In genomic region chr20:20744170-20744725, GRCh38 we compare ENCODE assay signal across 8 cellular contexts. TPM values are rescaled to one million over a fixed set of nuclear protein-coding genes. Genes with fewer than 3 reads are reported as not detected.
A peak's percentile ranks its signal among the peaks of the same experiment; 100 is the strongest.
DNase-seq lines count a peak whose midpoint lies in the region; ATAC-seq and TF ChIP-seq lines count a peak whose summit lies in the region.

No MANE protein-coding gene starts in this region.

- 28 to 42% (median 34%) methylated on average over 5 of the region's 5 CpGs for WGBS in stomach, 5 donors

- TF ChIP-seq CTCF in stomach (IDR thresholded peaks at IDR 0.05) = no peak

- H3K9me3 Mint-ChIP-seq in activated naive CD8-positive, alpha-beta T cell treated with anti-CD3 and anti-CD28 coated beads for 36 hours = peaks cover 7% of the 10 kb centered on the region

- H3K9ac ChIP-seq in SK-N-MC (ENCODE audit: insufficient read length) = no peak overlapping the region

- TF ChIP-seq EP300 in stomach (IDR thresholded peaks at IDR 0.05) = no peak

- peaks cover 37 to 51% (median 45%) of the 10 kb centered on the region in 4 donors for H3K4me1 ChIP-seq in stomach

- H3K9me3 ChIP-seq in SK-N-MC (ENCODE audit: low read depth, low read length) = no peaks in the 10 kb centered on the region
- H3K9me3 ChIP-seq in stomach = peaks cover 0 to 12% (median 3%) of the 10 kb centered on the region in 4 donors

- intact Hi-C loops in stomach (cut with DNase I; ENCODE audit: low total_unique reads) = no loop called here

- H3K27ac ChIP-seq in SK-N-MC = peak overlapping the region; percentile 75
- peak overlapping the region; percentile 49 to 86 (median 74) for H3K27ac ChIP-seq in stomach

- TF ChIP-seq POLR2A in stomach (IDR thresholded peaks at IDR 0.05) = no peak

- H3K27me3 Mint-ChIP-seq in activated naive CD8-positive, alpha-beta T cell treated with anti-CD3 and anti-CD28 coated beads for 36 hours = peaks cover 4% of the 10 kb centered on the region

- peaks cover 2% of the 10 kb centered on the region for H3K36me3 Mint-ChIP-seq in activated naive CD8-positive, alpha-beta T cell treated with anti-CD3 and anti-CD28 coated beads for 36 hours

- H3K36me3 ChIP-seq in SK-N-MC (ENCODE audit: insufficient read depth, low read length) (no peaks in the 10 kb centered on the region), stomach (no peaks in the 10 kb centered on the region)

- no peak for ATAC-seq in HG03025 (IDR thresholded peaks at IDR 0.05; ENCODE audit: low FRiP score, unreplicated experiment)

- H3K4me3 ChIP-seq in SK-N-MC (peak overlapping the region; percentile 67), stomach (peak overlapping the region in 1 of 4 donors; percentile 20)

- H3K4me3 Mint-ChIP-seq in activated naive CD8-positive, alpha-beta T cell treated with anti-CD3 and anti-CD28 coated beads for 36 hours = no peak overlapping the region

- no peaks in the 10 kb centered on the region for H3K27me3 ChIP-seq in stomach

- DNase-seq in NCI-H1105 (lab: John Stamatoyannopoulos, UW) (peak; percentile 68), SK-N-MC (ENCODE audit: low read depth, low spot score) (no peak), left kidney (ENCODE audit: low read depth, low spot score) (peak; percentile 55), stomach (no peak), SK-N-DZ (ENCODE audit: low spot score) (no peak), HK-2 (ENCODE audit: unreplicated experiment) (no peak)
- no peak for DNase-seq in activated naive CD8-positive, alpha-beta T cell treated with anti-CD3 and anti-CD28 coated beads for 36 hours

- H3K4me1 Mint-ChIP-seq in activated naive CD8-positive, alpha-beta T cell treated with anti-CD3 and anti-CD28 coated beads for 36 hours = peaks cover 4% of the 10 kb centered on the region

- no peak overlapping the region for H3K27ac Mint-ChIP-seq in activated naive CD8-positive, alpha-beta T cell treated with anti-CD3 and anti-CD28 coated beads for 36 hours

RNA-seq across cellular contexts. Expression of gene RALGAPA2, which starts 31.8 kb away (rescaled TPM):
- total RNA-seq in stomach = 100 to 1,000 TPM in 2 of 5 donors, 10 to 100 TPM in 3; 37.1 to 159 (median 71.2) TPM
- polyA plus RNA-seq in stomach = 10 to 100 TPM in 1 of 3 donors, 1 to 10 TPM in 2; 4.3 to 12.1 (median 8.6) TPM
- 14.7 and 14.8 TPM in 2 replicates for polyA plus RNA-seq in SK-N-DZ (2014; cell fraction: cytosol; rRNA removed)
- 19.2 and 30.1 TPM in 2 replicates for polyA plus RNA-seq in SK-N-DZ (2014; cell fraction: nucleus; rRNA removed)
- 10 to 100 TPM; 14.7 to 15.6 TPM for total RNA-seq in activated naive CD8-positive, alpha-beta T cell treated with anti-CD3 and anti-CD28 coated beads for 36 hours

Comparison
In these comparisons a context has a peak if more than half of its experiments do, and no peak if none do; other contexts are left out.
1. DNase-seq: peak in NCI-H1105 (single experiment) and left kidney (single experiment); none in SK-N-MC (single experiment), stomach (single experiment), SK-N-DZ (single experiment), HK-2 (single experiment) and activated naive CD8-positive, alpha-beta T cell treated with anti-CD3 and anti-CD28 coated beads for 36 hours (single experiment).